ENCODE assay signal across 16 cellular contexts in the genomic region with DNA sequence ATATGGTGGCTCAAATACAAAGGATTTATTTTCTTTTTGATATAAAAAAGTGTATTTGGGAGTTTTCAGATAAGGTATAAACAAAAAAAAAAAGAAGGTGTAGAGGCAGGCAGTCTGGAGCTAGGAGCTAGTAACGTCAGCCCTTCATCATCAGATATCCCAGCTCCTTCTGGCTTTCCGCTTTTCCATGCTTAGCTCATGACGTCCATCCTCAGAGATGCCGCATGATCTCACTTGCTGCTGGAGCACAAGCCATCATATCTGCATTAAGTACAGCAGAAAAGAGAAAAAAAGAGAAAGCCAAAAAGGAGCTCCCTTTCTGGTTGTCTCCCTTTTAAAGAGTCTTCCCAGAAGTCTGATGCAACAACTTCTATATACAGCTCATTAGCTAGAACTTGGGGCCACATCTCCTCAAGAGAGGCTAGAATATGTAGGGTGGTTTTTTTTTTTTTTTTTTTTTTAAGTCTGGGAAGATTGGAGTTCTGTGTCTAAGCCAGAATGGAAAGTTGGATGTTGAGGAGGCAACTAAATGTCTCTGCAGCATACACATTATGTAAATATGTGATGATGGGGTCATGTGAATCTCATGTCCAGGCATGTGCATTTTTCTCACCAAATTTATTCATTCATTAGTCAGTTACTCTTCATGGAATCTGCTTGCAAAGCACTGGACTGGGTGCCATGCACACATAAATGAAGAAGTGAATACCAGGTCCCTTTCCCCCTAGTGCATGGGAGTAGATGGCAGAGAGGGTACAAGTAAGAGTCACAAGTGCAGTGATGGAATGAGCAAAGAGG. TPM values are rescaled to one million over a fixed set of nuclear protein-coding genes. Genes with fewer than 3 reads are reported as not detected.
A peak's percentile ranks its signal among the peaks of the same experiment; 100 is the strongest.
DNase-seq lines count a peak whose midpoint lies in the region; TF ChIP-seq lines count a peak whose summit lies in the region.
"Had no signal": no experiment of that assay in that cellular context is flagged by ENCODE, and none has a peak within 500 bp of the region (broad histone marks: within the 10 kb centered on the region; RNA-seq: fewer than 3 reads in every experiment).

No MANE protein-coding gene starts in this region.

- peaks cover 17% of the 10 kb centered on the region for H3K9me3 Mint-ChIP-seq in Caco-2 (ENCODE audit: unreplicated experiment)
- H3K9me3 Mint-ChIP-seq in neural crest cell, result peaks cover 11% of the 10 kb centered on the region

- no peaks in the 10 kb centered on the region for H3K27me3 ChIP-seq in Caco-2 (replicated peaks; ENCODE audit: control insufficient read depth, insufficient read depth, low read length)
- H3K27me3 ChIP-seq in suprapubic skin, result no peaks in the 10 kb centered on the region
- H3K27me3 ChIP-seq: SJSA1 had no signal

- H3K4me1 ChIP-seq in Caco-2, result peaks cover 23% of the 10 kb centered on the region; the same call in 1 of the 2 replicates
- peaks cover 6% of the 10 kb centered on the region for H3K4me1 ChIP-seq in suprapubic skin

- H3K36me3 ChIP-seq in Caco-2 (ENCODE audit: control insufficient read depth, insufficient read depth, low read length), result no peaks in the 10 kb centered on the region; the same call in 1 of the 2 replicates
- H3K36me3 ChIP-seq in SK-N-MC (ENCODE audit: insufficient read depth, low read length), result peaks cover 11% of the 10 kb centered on the region
- H3K36me3 ChIP-seq in suprapubic skin, result peaks cover 6% of the 10 kb centered on the region

- 78% methylated on average over 4 of the region's 4 CpGs for WGBS in suprapubic skin

- POLR2A ChIA-PET in Caco-2 (lab: Charles Lee), result no interaction called here

- CTCF ChIA-PET in Caco-2 (lab: Charles Lee), result no interaction called here

- H3K4me3 Mint-ChIP-seq in Caco-2 (ENCODE audit: unreplicated experiment) (no peak overlapping the region), neural crest cell (no peak overlapping the region)

- intact Hi-C loops in Caco-2 (cut with micrococcal nuclease; ENCODE audit: unreplicated experiment), result no loop called here

- no peak for TF ChIP-seq POLR2A in suprapubic skin (IDR thresholded peaks at IDR 0.05)

- H3K4me1 Mint-ChIP-seq in Caco-2 (ENCODE audit: low read depth, unreplicated experiment) (peaks cover 9% of the 10 kb centered on the region), neural crest cell (peaks cover 54% of the 10 kb centered on the region)

- TF ChIP-seq EP300 in suprapubic skin (IDR thresholded peaks at IDR 0.05), result no peak

- no peak for TF ChIP-seq CTCF in Caco-2 (IDR thresholded peaks at IDR 0.05; ENCODE audit: insufficient read depth in 1 of 2, low read depth in 1 of 2, low read length in 1 of 2, severe bottlenecking in 1 of 2, unreplicated experiment in 1 of 2)
- no peak for TF ChIP-seq CTCF in fibroblast of the aortic adventitia (IDR thresholded peaks at IDR 0.05; ENCODE audit: insufficient read depth, low read length)
- no peak for TF ChIP-seq CTCF in neural crest cell (conservative IDR thresholded peaks at IDR 0.05)
- TF ChIP-seq CTCF in suprapubic skin (IDR thresholded peaks at IDR 0.05), result no peak

- H3K27ac Mint-ChIP-seq in Caco-2 (ENCODE audit: unreplicated experiment), result peak overlapping the region; percentile 18
- H3K27ac Mint-ChIP-seq in neural crest cell (ENCODE audit: unreplicated experiment), result peak overlapping the region; percentile 28

- H3K4me3 ChIP-seq in Caco-2 (ENCODE audit: low read depth, low read length) (no peak overlapping the region), SK-N-MC (no peak overlapping the region), fibroblast of the aortic adventitia (ENCODE audit: low read depth, low read length) (no peak overlapping the region), suprapubic skin (no peak overlapping the region)
- H3K4me3 ChIP-seq: SJSA1 had no signal

- H3K27me3 Mint-ChIP-seq in Caco-2 (ENCODE audit: insufficient read depth, unreplicated experiment) (no peaks in the 10 kb centered on the region), neural crest cell (ENCODE audit: low read depth) (no peaks in the 10 kb centered on the region)

- H3K36me3 Mint-ChIP-seq in Caco-2 (ENCODE audit: insufficient read depth, unreplicated experiment) (peaks cover 28% of the 10 kb centered on the region), neural crest cell (ENCODE audit: low read depth) (peaks cover 20% of the 10 kb centered on the region)

- DNase-seq in Caco-2 (no peak), SK-N-MC (ENCODE audit: low read depth, low spot score) (no peak), fibroblast of the aortic adventitia (ENCODE audit: low read depth) (peak; percentile 23), neural crest cell (ENCODE audit: low read depth, low spot score) (no peak), NCI-H1092 treated with DMSO at 0.1 percent for 48 hours (lab: John Stamatoyannopoulos, UW) (no peak), suprapubic skin (ENCODE audit: low spot score in 2 of 2) (no peak)
- no peak for DNase-seq in stimulated activated CD4-positive, alpha-beta T cell treated with anti-CD3 and anti-CD28 coated beads, Interleukin-2, amount 100 ng/mL, for 24 hours
- DNase-seq: Karpas-422, MV-4-11, NCI-H1105 treated with DMSO at 0.1 percent for 48 hours, NCI-H146, NCI-H1930, NCI-H446, Right ventricle myocardium superior, RPMI8226 had no signal

- H3K9me3 ChIP-seq in Caco-2, result peaks cover 4% of the 10 kb centered on the region; the same call in 1 of the 2 replicates
- no peaks in the 10 kb centered on the region for H3K9me3 ChIP-seq in SK-N-MC (ENCODE audit: low read depth, low read length)
- H3K9me3 ChIP-seq in suprapubic skin, result no peaks in the 10 kb centered on the region
- H3K9me3 ChIP-seq: SJSA1 had no signal

- no TSS peak for BruUV-seq in Caco-2 (replicated peaks; lab: Mats Ljungman, UMichigan)

- H3K9ac ChIP-seq in SK-N-MC (ENCODE audit: insufficient read length), result no peak overlapping the region

- peak overlapping the region; percentile 43; the same call in 1 of the 2 replicates for H3K27ac ChIP-seq in SK-N-MC
- H3K27ac ChIP-seq in suprapubic skin, result no peak overlapping the region
- H3K27ac ChIP-seq: SJSA1 had no signal

RNA-seq across cellular contexts. Expression of gene DDX1, which starts 52.3 kb away (rescaled TPM):
- total RNA-seq in Caco-2 (2022) (145 and 163 TPM in 2 replicates), fibroblast of the aortic adventitia (ENCODE audit: low replicate concordance) (110 and 114 TPM in 2 replicates), neural crest cell (154 and 157 TPM in 2 replicates), suprapubic skin (10 to 100 TPM; 40.9 to 62.1 (median 51.8) TPM)
